ENCODE assay signal across 1 cellular context in the genomic region with DNA sequence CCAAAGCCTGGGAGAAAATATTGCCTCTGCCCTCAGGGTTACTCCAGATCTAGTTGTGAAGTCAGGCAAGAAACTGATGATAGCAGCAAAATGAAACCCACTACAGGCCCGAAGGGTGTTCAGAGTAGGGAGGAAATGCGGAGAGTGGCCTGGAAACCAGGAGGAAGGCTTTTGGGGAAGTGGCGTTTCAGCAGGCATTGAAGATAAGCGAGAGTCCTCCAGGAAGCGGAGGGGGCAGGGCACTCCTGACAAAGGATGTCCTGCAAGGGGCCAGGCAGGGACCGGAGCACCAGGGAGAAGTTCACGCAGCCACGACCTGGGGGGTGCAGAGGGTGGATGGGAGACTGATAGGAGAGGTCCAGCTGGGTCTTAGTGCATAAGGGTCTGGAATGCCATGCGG.
TF ChIP-seq lines count a peak whose summit lies in the region.

No MANE protein-coding gene starts in this region.

TF ChIP-seq in H1, 55 proteins besides CTCF, POLR2A, EP300 and RAD21 (continued from another document):
- TF ChIP-seq, protein P1, sequence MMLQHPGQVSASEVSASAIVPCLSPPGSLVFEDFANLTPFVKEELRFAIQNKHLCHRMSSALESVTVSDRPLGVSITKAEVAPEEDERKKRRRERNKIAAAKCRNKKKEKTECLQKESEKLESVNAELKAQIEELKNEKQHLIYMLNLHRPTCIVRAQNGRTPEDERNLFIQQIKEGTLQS (IDR thresholded peaks at IDR 0.05; ENCODE audit: insufficient read depth, low read depth, low read length), result no peak
- no peak for TF ChIP-seq SRF (IDR thresholded peaks at IDR 0.05; ENCODE audit: low read depth, low read length)
- no peak for TF ChIP-seq KDM1A (IDR thresholded peaks at IDR 0.05; ENCODE audit: borderline replicate concordance, low read length)
- no peak for TF ChIP-seq MAFK (IDR thresholded peaks at IDR 0.05; ENCODE audit: low read depth, low read length)
- TF ChIP-seq RNF2 (IDR thresholded peaks at IDR 0.05; ENCODE audit: borderline replicate concordance, low read depth, low read length, missing control alignments, poor library complexity, severe bottlenecking), result no peak
- TF ChIP-seq SIX5 (IDR thresholded peaks at IDR 0.05; ENCODE audit: low read depth, low read length), result no peak
- no peak for TF ChIP-seq BCL11A (IDR thresholded peaks at IDR 0.05; ENCODE audit: low read depth in 2 of 2, low read length in 2 of 2)
